In the genomic region with DNA sequence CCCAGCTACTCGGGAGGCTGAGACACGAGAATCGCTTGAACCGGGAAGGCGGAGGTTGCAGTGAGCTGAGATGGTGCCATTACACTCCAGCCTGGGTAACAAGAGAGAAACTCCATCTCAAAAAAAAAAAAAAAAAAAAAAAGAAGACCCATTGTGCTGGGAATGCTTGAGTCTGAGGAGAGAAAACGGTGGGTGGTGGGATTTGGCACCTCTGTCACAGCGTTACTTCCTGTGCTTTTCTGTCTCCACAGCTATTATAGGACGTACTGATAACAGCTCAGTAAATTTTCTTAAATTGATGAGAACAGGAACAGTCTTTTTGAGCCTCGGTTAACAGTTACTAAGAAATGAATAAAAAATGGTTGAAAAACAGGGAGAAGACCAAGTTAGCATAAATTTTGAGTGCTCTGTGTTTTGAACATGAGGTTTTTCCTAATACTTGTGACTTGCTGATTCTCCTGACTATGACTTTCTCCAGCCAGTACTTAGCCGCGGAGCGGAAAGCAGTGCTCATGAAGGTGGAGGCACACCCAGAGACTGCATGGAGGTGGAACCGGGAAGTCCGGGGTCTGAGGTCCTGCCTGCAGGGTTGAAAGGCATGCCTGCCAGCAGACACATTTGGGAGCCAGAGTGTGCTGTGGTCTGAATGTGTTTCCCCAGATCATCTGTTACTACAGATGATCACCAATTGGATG, we compare ENCODE assay signal across 35 cellular contexts. TPM values are rescaled to one million over a fixed set of nuclear protein-coding genes. Genes with fewer than 3 reads are reported as not detected.
"Had no signal": no experiment of that assay in that cellular context is flagged by ENCODE, and none has a peak within 500 bp of the region (broad histone marks: within the 10 kb centered on the region; RNA-seq: fewer than 3 reads in every experiment).

No MANE protein-coding gene starts in this region.

- H3K9me3 Mint-ChIP-seq: activated naive CD4-positive, alpha-beta T cell treated with anti-CD3 and anti-CD28 coated beads, Interleukin-2, amount 50 U/mL, for 24 hours; memory B cell had no signal

- H3K36me3 ChIP-seq: breast epithelium, ovary, prostate gland had no signal

- H3K27me3 Mint-ChIP-seq: activated naive CD4-positive, alpha-beta T cell treated with anti-CD3 and anti-CD28 coated beads, Interleukin-2, amount 50 U/mL, for 24 hours; activated naive CD8-positive, alpha-beta T cell treated with anti-CD3 and anti-CD28 coated beads, Interleukin-2, amount 50 U/mL, for 24 hours; memory B cell; naive thymus-derived CD8-positive, alpha-beta T cell; stimulated activated naive CD8-positive, alpha-beta T cell treated with anti-CD3 and anti-CD28 coated beads, Interleukin-15, amount 100 ng/mL, for 72 hours had no signal

- H3K4me1 ChIP-seq: breast epithelium had no signal

- FAIRE-seq: kidney, small intestine, TTC549 had no signal

- H3K4me3 Mint-ChIP-seq: activated naive CD4-positive, alpha-beta T cell treated with anti-CD3 and anti-CD28 coated beads, Interleukin-2, amount 50 U/mL, for 24 hours; activated naive CD8-positive, alpha-beta T cell treated with anti-CD3 and anti-CD28 coated beads, Interleukin-2, amount 50 U/mL, for 24 hours; memory B cell; naive thymus-derived CD8-positive, alpha-beta T cell; stimulated activated effector memory CD8-positive, alpha-beta T cell treated with anti-CD3 and anti-CD28 coated beads, Interleukin-12 subunit alpha, Interleukin-12 subunit beta, amount 100 ng/mL, for 72 hours; stimulated activated naive CD8-positive, alpha-beta T cell treated with anti-CD3 and anti-CD28 coated beads, Interleukin-15, amount 100 ng/mL, for 72 hours; T-helper 1 cell treated with Interleukin-12 subunit alpha and Interleukin-12 subunit beta and Interleukin-4 antibody, amounts not matched to agents 30 μg/mL and 1 μg/mL, for 36 hours had no signal

- H3K9me3 ChIP-seq: breast epithelium, neutrophil, ovary, prostate gland, sigmoid colon, tibial nerve had no signal

- H3K4me3 ChIP-seq: breast epithelium, ovary, prostate gland, sigmoid colon, tibial nerve had no signal

- H3K27ac Mint-ChIP-seq: activated naive CD4-positive, alpha-beta T cell treated with anti-CD3 and anti-CD28 coated beads, Interleukin-2, amount 50 U/mL, for 24 hours; activated naive CD8-positive, alpha-beta T cell treated with anti-CD3 and anti-CD28 coated beads, Interleukin-2, amount 50 U/mL, for 24 hours; memory B cell; T-helper 1 cell treated with Interleukin-12 subunit alpha and Interleukin-12 subunit beta and Interleukin-4 antibody, amounts not matched to agents 30 μg/mL and 1 μg/mL, for 36 hours had no signal

- H3K27ac ChIP-seq: breast epithelium, neutrophil, ovary, prostate gland, sigmoid colon, tibial nerve, VCaP had no signal

- DNase-seq: activated CD4-positive, alpha-beta T cell treated with anti-CD3 and anti-CD28 coated beads for 48 hours; activated CD4-positive, alpha-beta T cell treated with anti-CD3 and anti-CD28 coated beads, Interleukin-2, amount 50 U/mL, for 48 hours; activated CD8-positive, alpha-beta memory T cell treated with anti-CD3 and anti-CD28 coated beads for 24 hours; activated gamma-delta T cell; activated naive CD8-positive, alpha-beta T cell treated with anti-CD3 and anti-CD28 coated beads, Interleukin-2, amount 50 U/mL, for 24 hours; amygdala; central memory CD4-positive, alpha-beta T cell; dermis blood vessel endothelial cell; effector CD8-positive, alpha-beta T cell; erythroblast; hippocampal formation; kidney; left colon; naive thymus-derived CD8-positive, alpha-beta T cell; ovary; retina; sigmoid colon; small intestine; stimulated activated CD4-positive, alpha-beta T cell treated with anti-CD3 and anti-CD28 coated beads, Interleukin-4, amount 100 ng/mL, for 24 hours; stimulated activated naive CD8-positive, alpha-beta T cell treated with anti-CD3 and anti-CD28 coated beads, Interleukin-15, amount 100 ng/mL, for 72 hours; SW 1271; T-helper 9 cell had no signal

- H3K27me3 ChIP-seq: breast epithelium, neutrophil, ovary, sigmoid colon, tibial nerve had no signal

RNA-seq across cellular contexts. Expression of gene TEX29, which starts 55.3 kb away (rescaled TPM):
- total RNA-seq: fibroblast of villous mesenchyme, kidney, lower leg skin, urinary bladder had no signal
- polyA plus RNA-seq: naive thymus-derived CD8-positive, alpha-beta T cell had no signal
